ENCODE assay signal across 13 cellular contexts in the genomic region with DNA sequence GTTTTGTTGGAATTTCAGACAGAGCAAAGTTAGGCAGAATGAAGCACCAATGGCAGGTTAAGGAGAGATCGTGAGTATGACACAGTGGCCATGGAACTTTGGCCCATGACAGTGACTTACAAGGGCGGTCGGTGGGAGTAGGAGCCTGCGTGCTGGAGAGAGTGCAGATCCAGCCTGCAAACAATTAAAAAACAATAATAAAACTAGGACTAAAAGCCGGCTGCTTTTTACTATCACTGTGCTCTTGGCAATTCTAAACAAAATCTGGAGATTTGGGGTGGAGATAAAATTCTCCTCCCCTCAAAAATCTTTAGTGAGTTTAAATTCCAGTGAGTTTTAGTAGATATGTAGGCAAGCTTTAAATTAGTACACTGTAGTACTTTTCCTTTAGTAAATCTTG.
"Had no signal": no experiment of that assay in that cellular context is flagged by ENCODE, and none has a peak within 500 bp of the region (broad histone marks: within the 10 kb centered on the region; RNA-seq: fewer than 3 reads in every experiment).

No MANE protein-coding gene starts in this region.

- H3K4me3 ChIP-seq: body of pancreas, hepatocyte, skin epidermis had no signal

- H3K4me2 ChIP-seq: hepatocyte had no signal

- H3K79me2 ChIP-seq: hepatocyte had no signal

- H3K9me3 ChIP-seq: body of pancreas, neutrophil had no signal

- H2AFZ ChIP-seq: hepatocyte had no signal

- H3K27me3 ChIP-seq: body of pancreas, hepatocyte, neutrophil had no signal

- H3K36me3 ChIP-seq: neutrophil had no signal

- H3K27ac ChIP-seq: body of pancreas, epithelial cell of prostate, neutrophil, skin epidermis had no signal

- ATAC-seq: activated CD4-positive, alpha-beta T cell treated with anti-CD3 and anti-CD28 coated beads for 36 hours; activated CD8-positive, alpha-beta T cell treated with anti-CD3 and anti-CD28 coated beads for 36 hours; body of pancreas had no signal

- DNase-seq: activated CD4-positive, alpha-beta T cell treated with anti-CD3 and anti-CD28 coated beads for 36 hours; activated CD8-positive, alpha-beta memory T cell treated with anti-CD3 and anti-CD28 coated beads, Interleukin-2, amount 50 U/mL, for 4 hours; activated CD8-positive, alpha-beta T cell treated with anti-CD3 and anti-CD28 coated beads for 36 hours; activated naive CD4-positive, alpha-beta T cell; body of pancreas; effector memory CD4-positive, alpha-beta T cell; midbrain; T1000; trophoblast cell had no signal
